Comparison of ENCODE assay signal across 21 cellular contexts in the genomic region with DNA sequence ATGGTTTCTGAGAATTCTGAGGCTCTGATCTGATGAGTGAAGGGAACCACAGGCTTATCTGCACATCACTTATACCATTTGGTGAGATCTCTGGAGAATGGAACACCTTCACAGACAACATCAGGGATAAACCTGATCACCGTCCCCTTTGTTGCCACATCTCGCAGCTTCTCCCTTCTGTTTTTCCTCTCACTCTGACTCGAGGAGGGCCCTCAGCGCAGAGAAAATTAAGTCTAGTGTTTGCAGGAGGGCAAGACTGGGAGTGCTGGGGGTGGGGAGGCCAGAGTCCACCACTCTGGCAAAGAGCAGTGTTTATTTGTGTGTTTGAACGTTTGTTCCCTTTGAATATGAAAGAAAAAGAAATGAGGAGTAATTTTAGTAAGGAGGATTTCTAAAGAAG. TPM values are rescaled to one million over a fixed set of nuclear protein-coding genes. Genes with fewer than 3 reads are reported as not detected.
DNase-seq lines count a peak whose midpoint lies in the region; ATAC-seq and FAIRE-seq lines count a peak whose summit lies in the region.
"Had no signal": no experiment of that assay in that cellular context is flagged by ENCODE, and none has a peak within 500 bp of the region (broad histone marks: within the 10 kb centered on the region; RNA-seq: fewer than 3 reads in every experiment).

No MANE protein-coding gene starts in this region.

- DNase-seq in activated T-cell treated with anti-CD3 and anti-CD28 coated beads, Interleukin-2, amount 50 U/mL, for 72 hours, result no peak
- no peak for DNase-seq in activated T-cell treated with anti-CD3 and anti-CD28 coated beads for 4 hours
- no peak for DNase-seq in T-helper 17 cell
- DNase-seq in left colon, result peak in 1 of 2 donors; percentile 25
- DNase-seq in stimulated activated naive B cell treated with anti-CD40 and anti-IgM and Interleukin-4, amounts not matched to agents 10 μg/mL and 1 μg/mL and 100 μg/mL, for 72 hours, result no peak
- no peak for DNase-seq in HTR-8/SVneo (ENCODE audit: insufficient read length, low spot score)
- DNase-seq in midbrain (lab: John Stamatoyannopoulos, UW), result no peak
- DNase-seq: aorta, DMS79 treated with DMSO at 0.1 percent for 48 hours, Karpas-422, lower lobe of right lung, NCI-H1048, NCI-H1694 treated with DMSO at 0.1 percent for 48 hours, NCI-H226, NCI-H774, psoas muscle, uterus had no signal

- no peaks in the 10 kb centered on the region for H3K27me3 Mint-ChIP-seq in activated T-cell treated with anti-CD3 and anti-CD28 coated beads, Interleukin-2, amount 50 U/mL, for 72 hours (ENCODE audit: low read depth)
- H3K27me3 Mint-ChIP-seq in T-helper 17 cell, result no peaks in the 10 kb centered on the region
- no peaks in the 10 kb centered on the region for H3K27me3 Mint-ChIP-seq in stimulated activated naive B cell treated with anti-CD40 and anti-IgM and Interleukin-4, amounts not matched to agents 10 μg/mL and 1 μg/mL and 100 μg/mL, for 72 hours
- H3K27me3 Mint-ChIP-seq: activated naive CD4-positive, alpha-beta T cell treated with anti-CD3 and anti-CD28 coated beads, Interleukin-2, amount 50 U/mL, for 24 hours had no signal

- no peaks in the 10 kb centered on the region for H3K9me3 ChIP-seq in T-helper 17 cell (ENCODE audit: control insufficient read depth, low read length, poor library complexity, severe bottlenecking)
- H3K9me3 ChIP-seq: lower lobe of right lung, psoas muscle, suprapubic skin, uterus had no signal

- FAIRE-seq in HTR-8/SVneo (lab: Jason Lieb, UNC), result no peak
- FAIRE-seq: keratinocyte had no signal

- intact Hi-C loops in left colon (cut with DNase I, micrococcal nuclease), result no loop called here

- H3K4me1 Mint-ChIP-seq in activated T-cell treated with anti-CD3 and anti-CD28 coated beads, Interleukin-2, amount 50 U/mL, for 72 hours (ENCODE audit: low read depth), result peaks cover 70% of the 10 kb centered on the region
- peaks cover 10% of the 10 kb centered on the region for H3K4me1 Mint-ChIP-seq in T-helper 17 cell
- H3K4me1 Mint-ChIP-seq in stimulated activated naive B cell treated with anti-CD40 and anti-IgM and Interleukin-4, amounts not matched to agents 10 μg/mL and 1 μg/mL and 100 μg/mL, for 72 hours, result peaks cover 8 to 26% of the 10 kb centered on the region in 2 donors
- H3K4me1 Mint-ChIP-seq: activated naive CD4-positive, alpha-beta T cell treated with anti-CD3 and anti-CD28 coated beads, Interleukin-2, amount 50 U/mL, for 24 hours had no signal

- peaks cover 12 to 21% of the 10 kb centered on the region in 2 donors for H3K36me3 Mint-ChIP-seq in activated T-cell treated with anti-CD3 and anti-CD28 coated beads, Interleukin-2, amount 50 U/mL, for 72 hours (ENCODE audit: insufficient read depth in 2 of 2)
- H3K36me3 Mint-ChIP-seq in T-helper 17 cell (ENCODE audit: low read depth), result peaks cover 3% of the 10 kb centered on the region
- peaks cover 26 to 49% of the 10 kb centered on the region in 2 donors for H3K36me3 Mint-ChIP-seq in stimulated activated naive B cell treated with anti-CD40 and anti-IgM and Interleukin-4, amounts not matched to agents 10 μg/mL and 1 μg/mL and 100 μg/mL, for 72 hours

- H3K9me3 Mint-ChIP-seq in activated T-cell treated with anti-CD3 and anti-CD28 coated beads, Interleukin-2, amount 50 U/mL, for 72 hours, result no peaks in the 10 kb centered on the region
- peaks cover 2 to 3% of the 10 kb centered on the region in 2 donors for H3K9me3 Mint-ChIP-seq in stimulated activated naive B cell treated with anti-CD40 and anti-IgM and Interleukin-4, amounts not matched to agents 10 μg/mL and 1 μg/mL and 100 μg/mL, for 72 hours
- H3K9me3 Mint-ChIP-seq: activated naive CD4-positive, alpha-beta T cell treated with anti-CD3 and anti-CD28 coated beads, Interleukin-2, amount 50 U/mL, for 24 hours had no signal

- H3K27ac Mint-ChIP-seq in activated T-cell treated with anti-CD3 and anti-CD28 coated beads, Interleukin-2, amount 50 U/mL, for 72 hours, result peak overlapping the region; percentile 98
- H3K27ac Mint-ChIP-seq in T-helper 17 cell, result peak overlapping the region; percentile 87
- peak overlapping the region; percentile 33 for H3K27ac Mint-ChIP-seq in stimulated activated naive B cell treated with anti-CD40 and anti-IgM and Interleukin-4, amounts not matched to agents 10 μg/mL and 1 μg/mL and 100 μg/mL, for 72 hours

- H3K4me3 Mint-ChIP-seq in activated T-cell treated with anti-CD3 and anti-CD28 coated beads, Interleukin-2, amount 50 U/mL, for 72 hours, result peak overlapping the region; percentile 18 to 81
- H3K4me3 Mint-ChIP-seq in T-helper 17 cell, result no peak overlapping the region
- H3K4me3 Mint-ChIP-seq in stimulated activated naive B cell treated with anti-CD40 and anti-IgM and Interleukin-4, amounts not matched to agents 10 μg/mL and 1 μg/mL and 100 μg/mL, for 72 hours, result no peak overlapping the region
- H3K4me3 Mint-ChIP-seq: activated naive CD4-positive, alpha-beta T cell treated with anti-CD3 and anti-CD28 coated beads, Interleukin-2, amount 50 U/mL, for 24 hours had no signal

- ATAC-seq in activated T-cell treated with anti-CD3 and anti-CD28 coated beads, Interleukin-2, amount 50 U/mL, for 72 hours (replicated peaks in 1 of 2), result peak in 1 of 2 donors; percentile 27
- no peak for ATAC-seq in T-helper 17 cell
- peak; percentile 94 for ATAC-seq in left colon
- no peak for ATAC-seq in stimulated activated naive B cell treated with anti-CD40 and anti-IgM and Interleukin-4, amounts not matched to agents 10 μg/mL and 1 μg/mL and 100 μg/mL, for 72 hours (replicated peaks)
- ATAC-seq in HG03457 (IDR thresholded peaks at IDR 0.05; ENCODE audit: unreplicated experiment), result no peak
- ATAC-seq: psoas muscle had no signal

RNA-seq across cellular contexts. Expression of gene BATF3, which starts 29.0 kb away (rescaled TPM):
- 100 to 1,000 TPM; 400 to 660 TPM for total RNA-seq in activated T-cell treated with anti-CD3 and anti-CD28 coated beads, Interleukin-2, amount 50 U/mL, for 72 hours
- total RNA-seq in T-helper 17 cell (under 1 TPM; 0.20 to 0.34 TPM), left colon (1 to 10 TPM in 1 of 2 donors, under 1 TPM in 1; 0.92 to 1.1 TPM)

Comparison
In these comparisons a context has a peak if more than half of its experiments do, and no peak if none do; other contexts are left out.
1. H3K27ac Mint-ChIP-seq: peak in every context shown above with its lines; median percentile 98 in activated T-cell treated with anti-CD3 and anti-CD28 coated beads, Interleukin-2, amount 50 U/mL, for 72 hours; 87 in T-helper 17 cell; 33 in stimulated activated naive B cell treated with anti-CD40 and anti-IgM and Interleukin-4, amounts not matched to agents 10 μg/mL and 1 μg/mL and 100 μg/mL, for 72 hours.
2. H3K4me3 Mint-ChIP-seq: peak in activated T-cell treated with anti-CD3 and anti-CD28 coated beads, Interleukin-2, amount 50 U/mL, for 72 hours (2 of 2); none in T-helper 17 cell (single experiment) and stimulated activated naive B cell treated with anti-CD40 and anti-IgM and Interleukin-4, amounts not matched to agents 10 μg/mL and 1 μg/mL and 100 μg/mL, for 72 hours (0 of 2).
3. RNA of gene BATF3, which starts 29.0 kb away (total RNA-seq): 400 to 660 TPM in activated T-cell treated with anti-CD3 and anti-CD28 coated beads, Interleukin-2, amount 50 U/mL, for 72 hours; 0.92 to 1.1 TPM in left colon and 0.20 to 0.34 TPM in T-helper 17 cell; every median in the first group is over 100 times any median in the second.